ENCODE assay signal across 1 cellular context in the genomic region with DNA sequence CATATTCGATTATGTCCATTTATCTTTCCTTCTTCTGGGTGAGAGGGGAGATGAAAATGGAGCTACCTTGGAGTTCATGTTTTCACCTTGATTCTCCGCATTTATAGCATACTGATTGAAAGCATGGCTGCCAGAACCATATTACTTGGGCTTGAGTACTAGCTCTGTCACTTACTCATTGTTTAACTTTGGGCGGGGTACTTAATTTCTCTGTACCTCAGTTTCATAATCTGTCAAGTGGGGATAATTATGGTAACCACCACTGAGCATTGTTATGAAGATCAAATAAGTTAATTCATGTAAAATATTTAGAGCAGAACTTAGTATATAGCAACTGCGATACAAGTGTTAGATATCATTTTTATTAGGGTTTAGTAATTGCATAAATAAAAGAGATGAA.
TF ChIP-seq lines count a peak whose summit lies in the region.

No MANE protein-coding gene starts in this region.

TF ChIP-seq in HepG2, 621 proteins besides CTCF, POLR2A, EP300 and RAD21 (continued from another document):
- no peak for TF ChIP-seq GFI1 (CRISPR knock-in tag; IDR thresholded peaks at IDR 0.05; ENCODE audit: borderline replicate concordance)
